In genomic region chr10:28806481-28806880, GRCh38 we compare ENCODE assay signal across 13 cellular contexts.
DNase-seq lines count a peak whose midpoint lies in the region; ATAC-seq and TF ChIP-seq lines count a peak whose summit lies in the region.
"Had no signal": no experiment of that assay in that cellular context is flagged by ENCODE, and none has a peak within 500 bp of the region (broad histone marks: within the 10 kb centered on the region; RNA-seq: fewer than 3 reads in every experiment).

No MANE protein-coding gene starts in this region.

- H3K4me3 ChIP-seq in adrenal gland (peak overlapping the region in 1 of 4 donors; percentile 27), upper lobe of right lung (no peak overlapping the region), thyroid gland (replicated peaks in 1 of 3) (no peak overlapping the region)

- H3K9me3 ChIP-seq in adrenal gland (replicated peaks in 1 of 3) (no peaks in the 10 kb centered on the region), upper lobe of right lung (no peaks in the 10 kb centered on the region), thyroid gland (no peaks in the 10 kb centered on the region)
- H3K9me3 ChIP-seq: BE2C had no signal

- WGBS in adrenal gland, 4 donors, result 24 to 37% (median 29%) methylated on average over 5 of the region's 5 CpGs
- 38 to 41% methylated on average over 5 of the region's 5 CpGs for WGBS in thyroid gland, 2 donors

- no peaks in the 10 kb centered on the region for H3K27me3 ChIP-seq in adrenal gland
- no peaks in the 10 kb centered on the region for H3K27me3 ChIP-seq in upper lobe of right lung
- H3K27me3 ChIP-seq in thyroid gland, result no peaks in the 10 kb centered on the region
- H3K27me3 ChIP-seq: BE2C had no signal

- no peaks in the 10 kb centered on the region for H3K36me3 Mint-ChIP-seq in nephron (ENCODE audit: low read depth)
- H3K36me3 Mint-ChIP-seq: brain had no signal

- peak overlapping the region; percentile 93 to 96 (median 94) for H3K27ac Mint-ChIP-seq in nephron

- ATAC-seq in left cardiac atrium, result peak; percentile 76 to 87
- ATAC-seq in upper lobe of right lung, result no peak
- no peak for ATAC-seq in GM18517 (IDR thresholded peaks at IDR 0.05; ENCODE audit: unreplicated experiment)
- ATAC-seq: PC-3 had no signal

- peak overlapping the region; percentile 34 to 79 (median 71) for H3K27ac ChIP-seq in adrenal gland
- H3K27ac ChIP-seq in upper lobe of right lung, result peak overlapping the region; percentile 70
- no peak overlapping the region for H3K27ac ChIP-seq in thyroid gland
- H3K27ac ChIP-seq: WERI-Rb-1 had no signal

- H3K27me3 Mint-ChIP-seq in nephron (ENCODE audit: low read depth), result peaks cover 4% of the 10 kb centered on the region

- H3K4me1 Mint-ChIP-seq in nephron, result peaks cover 54% of the 10 kb centered on the region

- TF ChIP-seq CTCF in adrenal gland (IDR thresholded peaks at IDR 0.05) (no peak), nephron (IDR thresholded peaks at IDR 0.05; ENCODE audit: unreplicated experiment in 3 of 3) (no peak), upper lobe of right lung (IDR thresholded peaks at IDR 0.05) (no peak), thyroid gland (IDR thresholded peaks at IDR 0.05) (no peak)

- H3K4me1 ChIP-seq in adrenal gland (replicated peaks in 1 of 2), result peaks cover 39 to 43% of the 10 kb centered on the region in 2 donors
- peaks cover 10% of the 10 kb centered on the region for H3K4me1 ChIP-seq in upper lobe of right lung
- H3K4me1 ChIP-seq in thyroid gland, result peaks cover 0 to 3% of the 10 kb centered on the region in 2 donors

- no peaks in the 10 kb centered on the region for H3K9me3 Mint-ChIP-seq in nephron

- TF ChIP-seq POLR2A in adrenal gland (IDR thresholded peaks at IDR 0.05), result no peak
- no peak for TF ChIP-seq POLR2A in thyroid gland (IDR thresholded peaks at IDR 0.05)

- no peaks in the 10 kb centered on the region for H3K36me3 ChIP-seq in adrenal gland (replicated peaks in 1 of 2)
- no peaks in the 10 kb centered on the region for H3K36me3 ChIP-seq in upper lobe of right lung
- H3K36me3 ChIP-seq in thyroid gland, result no peaks in the 10 kb centered on the region
- H3K36me3 ChIP-seq: BE2C, WERI-Rb-1 had no signal

- DNase-seq in adrenal gland, result peak in 3 of 7 donors; percentile 11 to 30 (median 27)
- no peak for DNase-seq in left cardiac atrium
- DNase-seq in upper lobe of right lung, result no peak
- DNase-seq in T-helper 2 cell, result no peak
- DNase-seq in thyroid gland, result no peak
- DNase-seq in iPS-NIHi7 (ENCODE audit: extremely low spot score), result no peak
- DNase-seq: activated naive CD4-positive, alpha-beta T cell treated with Interleukin-2 at 50 U/mL for 16 hours; BE2C; PC-3; WERI-Rb-1 had no signal

- peak overlapping the region; percentile 16 to 32 (median 22) for H3K4me3 Mint-ChIP-seq in nephron

- intact Hi-C loops in adrenal gland (cut with DNase I) (no loop called here), left cardiac atrium (cut with DNase I) (loop anchor here in 1 of 2 donors (5.0 to 10.0 kb wide), 2 partner anchors 129 to 178 kb away; partner anchors contain the start of gene BAMBI), upper lobe of right lung (cut with DNase I) (no loop called here), thyroid gland (cut with DNase I) (no loop called here)

Comparison
In these comparisons a context has a peak if more than half of its experiments do, and no peak if none do; other contexts are left out.
1. H3K27ac ChIP-seq: peak in adrenal gland (5 of 5) and upper lobe of right lung (single experiment); none in thyroid gland (0 of 3).
2. ATAC-seq: peak in left cardiac atrium (2 of 2); none in upper lobe of right lung (single experiment) and GM18517 (single experiment).